ENCODE assay signal across 8 cellular contexts in genomic region chr10:60646966-60647796, GRCh38.
A peak's percentile ranks its signal among the peaks of the same experiment; 100 is the strongest.
DNase-seq lines count a peak whose midpoint lies in the region; ATAC-seq and TF ChIP-seq lines count a peak whose summit lies in the region.

No MANE protein-coding gene starts in this region.

- CTCF ChIA-PET in PC-9 (lab: Charles Lee): interaction anchor here (0.6 to 2.1 kb wide), 4 partner anchors 179 to 204 kb away, joined by 3 to 8 read pairs (median 4); no protein-coding TSS in a partner anchor

- in situ Hi-C loops in brain microvascular endothelial cell (cut with HindIII; ENCODE audit: low pct_ligation_motif_present, low sequenced_read_pairs): no loop called here

- H3K27me3 ChIP-seq in PC-9 (ENCODE audit: insufficient read depth, low read depth): no peaks in the 10 kb centered on the region
- H3K27me3 ChIP-seq in brain microvascular endothelial cell (replicated peaks): no peaks in the 10 kb centered on the region

- H2AFZ ChIP-seq in PC-9: no peak overlapping the region

- TF ChIP-seq CTCF in PC-9 (conservative IDR thresholded peaks at IDR 0.05): peak; percentile 92
- peak; percentile 54 for TF ChIP-seq CTCF in brain microvascular endothelial cell (IDR thresholded peaks at IDR 0.05; ENCODE audit: low read depth, low read length, missing control alignments)

- H3K4me3 ChIP-seq in PC-9 (no peak overlapping the region), brain microvascular endothelial cell (ENCODE audit: low read depth, low read length) (no peak overlapping the region)

- H3K79me2 ChIP-seq in PC-9 (ENCODE audit: low read depth): no peaks in the 10 kb centered on the region

- H3K27ac ChIP-seq in PC-9 (no peak overlapping the region), brain microvascular endothelial cell (no peak overlapping the region)

- DNase-seq in COLO668 (lab: John Stamatoyannopoulos, UW; ENCODE audit: unreplicated experiment) (peak; percentile 36), PC-9 (peak in 1 of 2 experiments; percentile 49), brain microvascular endothelial cell (peak; percentile 69), left kidney (ENCODE audit: low read depth, low spot score) (peak; percentile 79), stromal cell of bone marrow (ENCODE audit: low read depth) (peak; percentile 47)

- H3F3A ChIP-seq in PC-9 (ENCODE audit: insufficient read depth, low read depth): peaks cover 15% of the 10 kb centered on the region; the same call in 1 of the 2 replicates

- H4K20me1 ChIP-seq in PC-9 (ENCODE audit: insufficient read depth): no peaks in the 10 kb centered on the region

- ATAC-seq in GM18511 (IDR thresholded peaks at IDR 0.05; ENCODE audit: unreplicated experiment) (peak; percentile 81), HG03354 (IDR thresholded peaks at IDR 0.05; ENCODE audit: poor library complexity, severe bottlenecking, unreplicated experiment) (peak; percentile 74), HG02571 (IDR thresholded peaks at IDR 0.05; ENCODE audit: unreplicated experiment) (no peak)

- H3K4me2 ChIP-seq in PC-9: no peak overlapping the region

- H3K36me3 ChIP-seq in PC-9 (ENCODE audit: low read depth) (no peaks in the 10 kb centered on the region), brain microvascular endothelial cell (replicated peaks) (no peaks in the 10 kb centered on the region)

- no peaks in the 10 kb centered on the region for H3K9me3 ChIP-seq in PC-9 (ENCODE audit: insufficient read depth, low read depth)

- no TSS peak for BruUV-seq in PC-9 (replicated peaks; lab: Mats Ljungman, UMichigan)

- H3K9me2 ChIP-seq in PC-9 (ENCODE audit: insufficient read depth): no peaks in the 10 kb centered on the region

- H3K4me1 ChIP-seq in PC-9 (replicated peaks; ENCODE audit: insufficient read depth): peaks cover 13% of the 10 kb centered on the region

- intact Hi-C loops in PC-9 (cut with micrococcal nuclease; ENCODE audit: unreplicated experiment): loop anchor here (1.0 to 10.0 kb wide), 8 partner anchors 98 to 1020 kb away; no protein-coding TSS in a partner anchor

- POLR2A ChIA-PET in PC-9 (lab: Charles Lee; ENCODE audit: unreplicated experiment): no interaction called here
